Comparison of ENCODE assay signal across 25 cellular contexts in genomic region chr13:23763328-23763727, GRCh38.
"Had no signal": no experiment of that assay in that cellular context is flagged by ENCODE, and none has a peak within 500 bp of the region (broad histone marks: within the 10 kb centered on the region; RNA-seq: fewer than 3 reads in every experiment).

No MANE protein-coding gene starts in this region.

- H3K27ac ChIP-seq: Peyer's patch, RWPE1, SJCRH30 had no signal

- H3K9me3 Mint-ChIP-seq: activated naive CD8-positive, alpha-beta T cell treated with anti-CD3 and anti-CD28 coated beads, Interleukin-2, amount 10 ng/mL, durations not matched to agents 7 days and 5 days; IgD-negative memory B cell; T-helper 1 cell treated with Interleukin-12 subunit alpha and Interleukin-12 subunit beta and Interleukin-4 antibody, amounts not matched to agents 30 μg/mL and 1 μg/mL, for 36 hours had no signal

- DNase-seq: activated CD4-positive, alpha-beta T cell treated with anti-CD3 and anti-CD28 coated beads for 4 hours; activated CD4-positive, alpha-beta T cell treated with anti-CD3 and anti-CD28 coated beads, Interleukin-2, amount 50 U/mL, for 4 hours; activated CD8-positive, alpha-beta memory T cell treated with anti-CD3 and anti-CD28 coated beads, Interleukin-2, amount 50 U/mL, for 48 hours; activated CD8-positive, alpha-beta T cell treated with anti-CD3 and anti-CD28 coated beads, Interleukin-2, amount 10 ng/mL, durations not matched to agents 7 days and 5 days; activated naive CD4-positive, alpha-beta T cell treated with anti-CD3 and anti-CD28 coated beads, Interleukin-2, amount 50 U/mL, for 16 hours; activated naive CD8-positive, alpha-beta T cell treated with anti-CD3 and anti-CD28 coated beads, Interleukin-2, amount 10 ng/mL, durations not matched to agents 7 days and 5 days; activated T-cell treated with anti-CD3 and anti-CD28 coated beads, Interleukin-2, amount 50 U/mL, for 1 hour; aorta; KG1; NCI-H1048; NCI-H146; NCI-H187 treated with DMSO at 0.1 percent for 48 hours; NCI-H2081 treated with DMSO at 0.1 percent for 48 hours; NCI-H2171 treated with DMSO at 0.1 percent for 48 hours; NCI-H226; NCI-H526; NCI-H82; Peyer's patch; Right ventricle myocardium superior had no signal

- H3K27me3 ChIP-seq: Peyer's patch, SJCRH30 had no signal

- H3K27ac Mint-ChIP-seq: activated CD8-positive, alpha-beta T cell treated with anti-CD3 and anti-CD28 coated beads, Interleukin-2, amount 10 ng/mL, durations not matched to agents 7 days and 5 days; activated naive CD8-positive, alpha-beta T cell treated with anti-CD3 and anti-CD28 coated beads, Interleukin-2, amount 10 ng/mL, durations not matched to agents 7 days and 5 days; IgD-negative memory B cell; T-helper 1 cell treated with Interleukin-12 subunit alpha and Interleukin-12 subunit beta and Interleukin-4 antibody, amounts not matched to agents 30 μg/mL and 1 μg/mL, for 36 hours had no signal

- H3K36me3 Mint-ChIP-seq: activated naive CD8-positive, alpha-beta T cell treated with anti-CD3 and anti-CD28 coated beads, Interleukin-2, amount 10 ng/mL, durations not matched to agents 7 days and 5 days had no signal

- H3K4me1 ChIP-seq: Peyer's patch had no signal

- H3K27me3 Mint-ChIP-seq: activated naive CD8-positive, alpha-beta T cell treated with anti-CD3 and anti-CD28 coated beads, Interleukin-2, amount 10 ng/mL, durations not matched to agents 7 days and 5 days; IgD-negative memory B cell had no signal

- ATAC-seq: activated CD4-positive, CD25-positive, alpha-beta regulatory T cell treated with anti-CD3 and anti-CD28 coated beads, Interleukin-2, amount 50 U/mL, for 24 hours; activated CD8-positive, alpha-beta T cell treated with anti-CD3 and anti-CD28 coated beads, Interleukin-2, amount 10 ng/mL, durations not matched to agents 7 days and 5 days; SK-N-SH treated with all-trans-retinoic acid at 6 μM for 48 hours had no signal

- H3K4me3 Mint-ChIP-seq: activated CD8-positive, alpha-beta T cell treated with anti-CD3 and anti-CD28 coated beads, Interleukin-2, amount 10 ng/mL, durations not matched to agents 7 days and 5 days; activated naive CD8-positive, alpha-beta T cell treated with anti-CD3 and anti-CD28 coated beads, Interleukin-2, amount 10 ng/mL, durations not matched to agents 7 days and 5 days; IgD-negative memory B cell; T-helper 1 cell treated with Interleukin-12 subunit alpha and Interleukin-12 subunit beta and Interleukin-4 antibody, amounts not matched to agents 30 μg/mL and 1 μg/mL, for 36 hours had no signal

- H3K9me3 ChIP-seq: Peyer's patch, SJCRH30 had no signal

- H3K4me3 ChIP-seq: Peyer's patch, SJCRH30 had no signal

- H3K36me3 ChIP-seq: Peyer's patch, SJCRH30 had no signal

- H3K4me1 Mint-ChIP-seq: activated naive CD8-positive, alpha-beta T cell treated with anti-CD3 and anti-CD28 coated beads, Interleukin-2, amount 10 ng/mL, durations not matched to agents 7 days and 5 days had no signal
